In the genomic region with DNA sequence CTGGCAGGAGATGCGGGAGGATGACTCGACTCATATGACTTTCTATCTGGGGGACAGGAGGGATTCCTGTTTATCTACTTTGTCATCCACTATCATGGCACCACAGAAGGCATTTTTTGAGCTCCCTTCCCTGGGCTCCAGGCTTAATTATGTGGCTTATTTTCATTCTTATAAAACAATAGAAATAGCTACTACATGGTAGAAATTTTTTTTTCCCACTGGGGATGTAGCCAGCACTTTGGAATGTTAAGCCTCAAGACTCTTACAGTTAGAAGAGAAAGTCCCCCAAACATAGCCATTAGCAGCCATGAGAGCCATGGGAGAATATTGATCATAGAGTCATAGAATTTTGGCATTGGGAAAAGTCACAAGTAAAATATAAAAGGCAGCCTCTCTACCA, we compare ENCODE assay signal across 1 cellular context.
TF ChIP-seq lines count a peak whose summit lies in the region.

No MANE protein-coding gene starts in this region.

TF ChIP-seq in GM23338, 12 proteins besides CTCF, POLR2A, EP300 and RAD21 (continued from another document):
- TF ChIP-seq, protein P1, sequence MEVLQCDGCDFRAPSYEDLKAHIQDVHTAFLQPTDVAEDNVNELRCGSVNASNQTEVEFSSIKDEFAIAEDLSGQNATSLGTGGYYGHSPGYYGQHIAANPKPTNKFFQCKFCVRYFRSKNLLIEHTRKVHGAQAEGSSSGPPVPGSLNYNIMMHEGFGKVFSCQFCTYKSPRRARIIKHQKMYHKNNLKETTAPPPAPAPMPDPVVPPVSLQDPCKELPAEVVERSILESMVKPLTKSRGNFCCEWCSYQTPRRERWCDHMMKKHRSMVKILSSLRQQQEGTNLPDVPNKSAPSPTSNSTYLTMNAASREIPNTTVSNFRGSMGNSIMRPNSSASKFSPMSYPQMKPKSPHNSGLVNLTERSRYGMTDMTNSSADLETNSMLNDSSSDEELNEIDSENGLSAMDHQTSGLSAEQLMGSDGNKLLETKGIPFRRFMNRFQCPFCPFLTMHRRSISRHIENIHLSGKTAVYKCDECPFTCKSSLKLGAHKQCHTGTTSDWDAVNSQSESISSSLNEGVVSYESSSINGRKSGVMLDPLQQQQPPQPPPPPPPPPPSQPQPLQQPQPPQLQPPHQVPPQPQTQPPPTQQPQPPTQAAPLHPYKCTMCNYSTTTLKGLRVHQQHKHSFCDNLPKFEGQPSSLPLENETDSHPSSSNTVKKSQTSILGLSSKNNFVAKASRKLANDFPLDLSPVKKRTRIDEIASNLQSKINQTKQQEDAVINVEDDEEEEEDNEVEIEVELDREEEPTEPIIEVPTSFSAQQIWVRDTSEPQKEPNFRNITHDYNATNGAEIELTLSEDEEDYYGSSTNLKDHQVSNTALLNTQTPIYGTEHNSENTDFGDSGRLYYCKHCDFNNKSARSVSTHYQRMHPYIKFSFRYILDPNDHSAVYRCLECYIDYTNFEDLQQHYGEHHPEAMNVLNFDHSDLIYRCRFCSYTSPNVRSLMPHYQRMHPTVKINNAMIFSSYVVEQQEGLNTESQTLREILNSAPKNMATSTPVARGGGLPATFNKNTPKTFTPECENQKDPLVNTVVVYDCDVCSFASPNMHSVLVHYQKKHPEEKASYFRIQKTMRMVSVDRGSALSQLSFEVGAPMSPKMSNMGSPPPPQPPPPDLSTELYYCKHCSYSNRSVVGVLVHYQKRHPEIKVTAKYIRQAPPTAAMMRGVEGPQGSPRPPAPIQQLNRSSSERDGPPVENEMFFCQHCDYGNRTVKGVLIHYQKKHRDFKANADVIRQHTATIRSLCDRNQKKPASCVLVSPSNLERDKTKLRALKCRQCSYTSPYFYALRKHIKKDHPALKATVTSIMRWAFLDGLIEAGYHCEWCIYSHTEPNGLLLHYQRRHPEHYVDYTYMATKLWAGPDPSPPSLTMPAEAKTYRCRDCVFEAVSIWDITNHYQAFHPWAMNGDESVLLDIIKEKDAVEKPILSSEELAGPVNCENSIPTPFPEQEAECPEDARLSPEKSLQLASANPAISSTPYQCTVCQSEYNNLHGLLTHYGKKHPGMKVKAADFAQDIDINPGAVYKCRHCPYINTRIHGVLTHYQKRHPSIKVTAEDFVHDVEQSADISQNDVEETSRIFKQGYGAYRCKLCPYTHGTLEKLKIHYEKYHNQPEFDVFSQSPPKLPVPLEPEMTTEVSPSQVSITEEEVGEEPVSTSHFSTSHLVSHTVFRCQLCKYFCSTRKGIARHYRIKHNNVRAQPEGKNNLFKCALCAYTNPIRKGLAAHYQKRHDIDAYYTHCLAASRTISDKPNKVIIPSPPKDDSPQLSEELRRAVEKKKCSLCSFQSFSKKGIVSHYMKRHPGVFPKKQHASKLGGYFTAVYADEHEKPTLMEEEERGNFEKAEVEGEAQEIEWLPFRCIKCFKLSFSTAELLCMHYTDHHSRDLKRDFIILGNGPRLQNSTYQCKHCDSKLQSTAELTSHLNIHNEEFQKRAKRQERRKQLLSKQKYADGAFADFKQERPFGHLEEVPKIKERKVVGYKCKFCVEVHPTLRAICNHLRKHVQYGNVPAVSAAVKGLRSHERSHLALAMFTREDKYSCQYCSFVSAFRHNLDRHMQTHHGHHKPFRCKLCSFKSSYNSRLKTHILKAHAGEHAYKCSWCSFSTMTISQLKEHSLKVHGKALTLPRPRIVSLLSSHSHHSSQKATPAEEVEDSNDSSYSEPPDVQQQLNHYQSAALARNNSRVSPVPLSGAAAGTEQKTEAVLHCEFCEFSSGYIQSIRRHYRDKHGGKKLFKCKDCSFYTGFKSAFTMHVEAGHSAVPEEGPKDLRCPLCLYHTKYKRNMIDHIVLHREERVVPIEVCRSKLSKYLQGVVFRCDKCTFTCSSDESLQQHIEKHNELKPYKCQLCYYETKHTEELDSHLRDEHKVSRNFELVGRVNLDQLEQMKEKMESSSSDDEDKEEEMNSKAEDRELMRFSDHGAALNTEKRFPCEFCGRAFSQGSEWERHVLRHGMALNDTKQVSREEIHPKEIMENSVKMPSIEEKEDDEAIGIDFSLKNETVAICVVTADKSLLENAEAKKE (CRISPR knock-in tag; IDR thresholded peaks at IDR 0.05) = no peak
- no peak for TF ChIP-seq POLR2AphosphoS5 (IDR thresholded peaks at IDR 0.05; ENCODE audit: low read depth)
- no peak for TF ChIP-seq JUNB (IDR thresholded peaks at IDR 0.05; ENCODE audit: unreplicated experiment)
- TF ChIP-seq CREB1 (CRISPR knock-in tag; IDR thresholded peaks at IDR 0.05; ENCODE audit: low read depth) = no peak
- no peak for TF ChIP-seq EZH2phosphoT487 (IDR thresholded peaks at IDR 0.05; ENCODE audit: unreplicated experiment)
TF ChIP-seq in GM23338: peak in this region for 0.
